In the genomic region with DNA sequence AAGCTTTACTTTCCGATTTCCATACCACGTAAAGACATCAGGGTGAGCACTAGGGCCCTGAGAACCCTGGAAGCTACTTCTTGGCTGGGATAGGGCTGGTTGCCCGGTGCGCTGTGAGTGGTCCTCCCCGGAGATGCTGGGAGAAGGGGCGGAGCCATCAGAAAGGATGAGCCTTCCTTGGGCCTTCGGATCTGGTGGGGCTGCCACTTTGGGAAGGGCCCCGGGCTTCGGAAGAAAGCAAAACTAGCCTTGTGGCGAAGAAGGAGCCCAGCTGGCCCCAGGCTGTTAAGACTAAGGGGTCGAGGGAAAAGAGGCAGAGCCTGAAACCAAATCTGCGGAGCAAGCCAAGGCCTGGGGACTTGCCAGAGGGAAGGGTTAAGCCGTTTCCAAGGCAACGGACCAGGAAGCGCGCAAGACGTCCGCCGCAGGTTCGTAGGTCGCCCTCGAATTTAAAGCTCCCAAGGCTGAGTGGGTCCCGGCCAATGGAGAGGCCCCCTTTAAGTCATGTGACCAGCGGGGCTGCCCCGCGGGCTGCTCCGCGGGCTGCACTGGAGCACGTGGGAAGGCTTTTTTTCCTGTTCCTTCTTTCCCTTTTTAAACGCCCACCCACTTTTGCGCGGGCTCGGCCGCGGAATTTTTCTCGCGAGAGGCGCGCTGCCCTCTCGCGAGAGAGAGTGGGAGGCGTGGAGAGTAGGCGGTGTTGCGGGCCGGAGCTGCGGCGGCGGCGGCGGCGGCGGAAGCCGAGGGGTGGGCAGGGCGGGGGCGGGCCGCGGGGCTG, we compare ENCODE assay signal across 1 cellular context.
TF ChIP-seq lines count a peak whose summit lies in the region.

No MANE protein-coding gene starts in this region.

TF ChIP-seq in HepG2, 621 proteins besides CTCF, POLR2A, EP300 and RAD21 (continued from another document and continues in another):
- TF ChIP-seq, protein P1, sequence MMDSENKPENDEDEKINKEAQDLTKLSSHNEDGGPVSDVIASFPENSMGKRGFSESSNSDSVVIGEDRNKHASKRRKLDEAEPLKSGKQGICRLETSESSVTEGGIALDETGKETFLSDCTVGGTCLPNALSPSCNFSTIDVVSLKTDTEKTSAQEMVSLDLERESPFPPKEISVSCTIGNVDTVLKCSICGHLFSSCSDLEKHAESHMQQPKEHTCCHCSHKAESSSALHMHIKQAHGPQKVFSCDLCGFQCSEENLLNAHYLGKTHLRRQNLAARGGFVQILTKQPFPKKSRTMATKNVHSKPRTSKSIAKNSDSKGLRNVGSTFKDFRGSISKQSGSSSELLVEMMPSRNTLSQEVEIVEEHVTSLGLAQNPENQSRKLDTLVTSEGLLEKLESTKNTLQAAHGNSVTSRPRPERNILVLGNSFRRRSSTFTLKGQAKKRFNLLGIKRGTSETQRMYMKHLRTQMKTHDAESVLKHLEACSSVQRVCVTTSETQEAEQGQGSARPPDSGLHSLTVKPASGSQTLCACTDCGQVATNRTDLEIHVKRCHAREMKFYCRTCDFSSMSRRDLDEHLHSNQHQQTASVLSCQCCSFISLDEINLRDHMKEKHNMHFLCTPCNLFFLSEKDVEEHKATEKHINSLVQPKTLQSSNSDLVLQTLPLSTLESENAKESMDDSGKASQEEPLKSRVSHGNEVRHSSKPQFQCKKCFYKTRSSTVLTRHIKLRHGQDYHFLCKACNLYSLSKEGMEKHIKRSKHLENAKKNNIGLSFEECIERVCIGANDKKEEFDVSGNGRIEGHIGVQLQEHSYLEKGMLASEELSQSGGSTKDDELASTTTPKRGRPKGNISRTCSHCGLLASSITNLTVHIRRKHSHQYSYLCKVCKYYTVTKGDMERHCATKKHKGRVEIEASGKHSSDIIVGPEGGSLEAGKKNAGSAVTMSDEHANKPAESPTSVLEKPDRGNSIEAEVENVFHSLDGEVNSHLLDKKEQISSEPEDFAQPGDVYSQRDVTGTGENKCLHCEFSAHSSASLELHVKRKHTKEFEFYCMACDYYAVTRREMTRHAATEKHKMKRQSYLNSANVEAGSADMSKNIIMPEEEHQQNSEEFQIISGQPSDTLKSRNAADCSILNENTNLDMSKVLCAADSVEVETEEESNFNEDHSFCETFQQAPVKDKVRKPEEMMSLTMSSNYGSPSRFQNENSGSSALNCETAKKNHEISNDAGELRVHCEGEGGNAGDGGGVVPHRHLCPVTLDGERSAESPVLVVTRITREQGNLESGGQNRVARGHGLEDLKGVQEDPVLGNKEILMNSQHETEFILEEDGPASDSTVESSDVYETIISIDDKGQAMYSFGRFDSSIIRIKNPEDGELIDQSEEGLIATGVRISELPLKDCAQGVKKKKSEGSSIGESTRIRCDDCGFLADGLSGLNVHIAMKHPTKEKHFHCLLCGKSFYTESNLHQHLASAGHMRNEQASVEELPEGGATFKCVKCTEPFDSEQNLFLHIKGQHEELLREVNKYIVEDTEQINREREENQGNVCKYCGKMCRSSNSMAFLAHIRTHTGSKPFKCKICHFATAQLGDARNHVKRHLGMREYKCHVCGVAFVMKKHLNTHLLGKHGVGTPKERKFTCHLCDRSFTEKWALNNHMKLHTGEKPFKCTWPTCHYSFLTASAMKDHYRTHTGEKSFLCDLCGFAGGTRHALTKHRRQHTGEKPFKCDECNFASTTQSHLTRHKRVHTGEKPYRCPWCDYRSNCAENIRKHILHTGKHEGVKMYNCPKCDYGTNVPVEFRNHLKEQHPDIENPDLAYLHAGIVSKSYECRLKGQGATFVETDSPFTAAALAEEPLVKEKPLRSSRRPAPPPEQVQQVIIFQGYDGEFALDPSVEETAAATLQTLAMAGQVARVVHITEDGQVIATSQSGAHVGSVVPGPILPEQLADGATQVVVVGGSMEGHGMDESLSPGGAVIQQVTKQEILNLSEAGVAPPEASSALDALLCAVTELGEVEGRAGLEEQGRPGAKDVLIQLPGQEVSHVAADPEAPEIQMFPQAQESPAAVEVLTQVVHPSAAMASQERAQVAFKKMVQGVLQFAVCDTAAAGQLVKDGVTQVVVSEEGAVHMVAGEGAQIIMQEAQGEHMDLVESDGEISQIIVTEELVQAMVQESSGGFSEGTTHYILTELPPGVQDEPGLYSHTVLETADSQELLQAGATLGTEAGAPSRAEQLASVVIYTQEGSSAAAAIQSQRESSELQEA (CRISPR knock-in tag; IDR thresholded peaks at IDR 0.05; ENCODE audit: not compliant biosample characterization) = peak; percentile 20
- TF ChIP-seq HNF4A (CRISPR knock-in tag; IDR thresholded peaks at IDR 0.05) = peak; percentile 36; the same call in 1 of the 2 replicates
- TF ChIP-seq SP1 (IDR thresholded peaks at IDR 0.05) = peak; percentile 55; the same call in 1 of the 2 replicates
- no peak for TF ChIP-seq SP1 (CRISPR knock-in tag; IDR thresholded peaks at IDR 0.05)
- TF ChIP-seq ZNF121 (CRISPR knock-in tag; IDR thresholded peaks at IDR 0.05) = no peak
- TF ChIP-seq, protein P2, sequence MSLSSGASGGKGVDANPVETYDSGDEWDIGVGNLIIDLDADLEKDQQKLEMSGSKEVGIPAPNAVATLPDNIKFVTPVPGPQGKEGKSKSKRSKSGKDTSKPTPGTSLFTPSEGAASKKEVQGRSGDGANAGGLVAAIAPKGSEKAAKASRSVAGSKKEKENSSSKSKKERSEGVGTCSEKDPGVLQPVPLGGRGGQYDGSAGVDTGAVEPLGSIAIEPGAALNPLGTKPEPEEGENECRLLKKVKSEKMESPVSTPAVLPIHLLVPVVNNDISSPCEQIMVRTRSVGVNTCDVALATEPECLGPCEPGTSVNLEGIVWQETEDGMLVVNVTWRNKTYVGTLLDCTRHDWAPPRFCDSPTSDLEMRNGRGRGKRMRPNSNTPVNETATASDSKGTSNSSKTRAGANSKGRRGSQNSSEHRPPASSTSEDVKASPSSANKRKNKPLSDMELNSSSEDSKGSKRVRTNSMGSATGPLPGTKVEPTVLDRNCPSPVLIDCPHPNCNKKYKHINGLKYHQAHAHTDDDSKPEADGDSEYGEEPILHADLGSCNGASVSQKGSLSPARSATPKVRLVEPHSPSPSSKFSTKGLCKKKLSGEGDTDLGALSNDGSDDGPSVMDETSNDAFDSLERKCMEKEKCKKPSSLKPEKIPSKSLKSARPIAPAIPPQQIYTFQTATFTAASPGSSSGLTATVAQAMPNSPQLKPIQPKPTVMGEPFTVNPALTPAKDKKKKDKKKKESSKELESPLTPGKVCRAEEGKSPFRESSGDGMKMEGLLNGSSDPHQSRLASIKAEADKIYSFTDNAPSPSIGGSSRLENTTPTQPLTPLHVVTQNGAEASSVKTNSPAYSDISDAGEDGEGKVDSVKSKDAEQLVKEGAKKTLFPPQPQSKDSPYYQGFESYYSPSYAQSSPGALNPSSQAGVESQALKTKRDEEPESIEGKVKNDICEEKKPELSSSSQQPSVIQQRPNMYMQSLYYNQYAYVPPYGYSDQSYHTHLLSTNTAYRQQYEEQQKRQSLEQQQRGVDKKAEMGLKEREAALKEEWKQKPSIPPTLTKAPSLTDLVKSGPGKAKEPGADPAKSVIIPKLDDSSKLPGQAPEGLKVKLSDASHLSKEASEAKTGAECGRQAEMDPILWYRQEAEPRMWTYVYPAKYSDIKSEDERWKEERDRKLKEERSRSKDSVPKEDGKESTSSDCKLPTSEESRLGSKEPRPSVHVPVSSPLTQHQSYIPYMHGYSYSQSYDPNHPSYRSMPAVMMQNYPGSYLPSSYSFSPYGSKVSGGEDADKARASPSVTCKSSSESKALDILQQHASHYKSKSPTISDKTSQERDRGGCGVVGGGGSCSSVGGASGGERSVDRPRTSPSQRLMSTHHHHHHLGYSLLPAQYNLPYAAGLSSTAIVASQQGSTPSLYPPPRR (CRISPR knock-in tag; IDR thresholded peaks at IDR 0.05; ENCODE audit: borderline replicate concordance) = no peak
- 0 out of 2 replicates have a peak, but pooled peaks have one; percentile 17 for TF ChIP-seq ARNTL (CRISPR knock-in tag; IDR thresholded peaks at IDR 0.05)
- TF ChIP-seq ZKSCAN1 (IDR thresholded peaks at IDR 0.05; ENCODE audit: low read length) = no peak
- TF ChIP-seq, protein P3, sequence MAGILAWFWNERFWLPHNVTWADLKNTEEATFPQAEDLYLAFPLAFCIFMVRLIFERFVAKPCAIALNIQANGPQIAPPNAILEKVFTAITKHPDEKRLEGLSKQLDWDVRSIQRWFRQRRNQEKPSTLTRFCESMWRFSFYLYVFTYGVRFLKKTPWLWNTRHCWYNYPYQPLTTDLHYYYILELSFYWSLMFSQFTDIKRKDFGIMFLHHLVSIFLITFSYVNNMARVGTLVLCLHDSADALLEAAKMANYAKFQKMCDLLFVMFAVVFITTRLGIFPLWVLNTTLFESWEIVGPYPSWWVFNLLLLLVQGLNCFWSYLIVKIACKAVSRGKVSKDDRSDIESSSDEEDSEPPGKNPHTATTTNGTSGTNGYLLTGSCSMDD (CRISPR knock-in tag; IDR thresholded peaks at IDR 0.05) = peak; percentile 73; the same call in 1 of the 2 replicates
- TF ChIP-seq NCOA2 (CRISPR knock-in tag; IDR thresholded peaks at IDR 0.05) = peak; percentile 63; the same call in 1 of the 2 replicates
- TF ChIP-seq, protein P4, sequence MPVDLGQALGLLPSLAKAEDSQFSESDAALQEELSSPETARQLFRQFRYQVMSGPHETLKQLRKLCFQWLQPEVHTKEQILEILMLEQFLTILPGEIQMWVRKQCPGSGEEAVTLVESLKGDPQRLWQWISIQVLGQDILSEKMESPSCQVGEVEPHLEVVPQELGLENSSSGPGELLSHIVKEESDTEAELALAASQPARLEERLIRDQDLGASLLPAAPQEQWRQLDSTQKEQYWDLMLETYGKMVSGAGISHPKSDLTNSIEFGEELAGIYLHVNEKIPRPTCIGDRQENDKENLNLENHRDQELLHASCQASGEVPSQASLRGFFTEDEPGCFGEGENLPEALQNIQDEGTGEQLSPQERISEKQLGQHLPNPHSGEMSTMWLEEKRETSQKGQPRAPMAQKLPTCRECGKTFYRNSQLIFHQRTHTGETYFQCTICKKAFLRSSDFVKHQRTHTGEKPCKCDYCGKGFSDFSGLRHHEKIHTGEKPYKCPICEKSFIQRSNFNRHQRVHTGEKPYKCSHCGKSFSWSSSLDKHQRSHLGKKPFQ (CRISPR knock-in tag; IDR thresholded peaks at IDR 0.05; ENCODE audit: insufficient replicate concordance) = peak; percentile 47
- peak; percentile 39 for TF ChIP-seq HOXA3 (CRISPR knock-in tag; IDR thresholded peaks at IDR 0.05)
- TF ChIP-seq ZNF616 (CRISPR knock-in tag; IDR thresholded peaks at IDR 0.05; ENCODE audit: low read depth) = peak; percentile 79; the same call in 1 of the 2 replicates
- peak; percentile 73; the same call in 1 of the 2 replicates for TF ChIP-seq ZNF776 (CRISPR knock-in tag; IDR thresholded peaks at IDR 0.05)
- TF ChIP-seq ZNF3 (CRISPR knock-in tag; IDR thresholded peaks at IDR 0.05) = peak; percentile 73
- 0 out of 2 replicates have a peak, but pooled peaks have one; percentile 25 for TF ChIP-seq ZBTB33 (CRISPR knock-in tag; IDR thresholded peaks at IDR 0.05)
- peak; percentile 79 for TF ChIP-seq KDM5B (CRISPR knock-in tag; IDR thresholded peaks at IDR 0.05; ENCODE audit: borderline replicate concordance)
- peak; percentile 72; the same call in 1 of the 2 replicates for TF ChIP-seq ZBTB20 (CRISPR knock-in tag; IDR thresholded peaks at IDR 0.05; ENCODE audit: borderline replicate concordance, low read depth)
- TF ChIP-seq ATF6 (CRISPR knock-in tag; conservative IDR thresholded peaks at IDR 0.05) = 0 out of 2 replicates have a peak, but pooled peaks have one; percentile 38
- TF ChIP-seq ZNF747 (CRISPR knock-in tag; IDR thresholded peaks at IDR 0.05; ENCODE audit: borderline replicate concordance) = 0 out of 2 replicates have a peak, but pooled peaks have one; percentile 61
- no peak for TF ChIP-seq MLLT10 (CRISPR knock-in tag; IDR thresholded peaks at IDR 0.05)
- no peak for TF ChIP-seq LCORL (IDR thresholded peaks at IDR 0.05)
- 0 out of 2 replicates have a peak, but pooled peaks have one; percentile 11 for TF ChIP-seq LCORL (CRISPR knock-in tag; IDR thresholded peaks at IDR 0.05)
- peak; percentile 58 for TF ChIP-seq GATAD1 (CRISPR knock-in tag; IDR thresholded peaks at IDR 0.05)
- TF ChIP-seq RBM39 (IDR thresholded peaks at IDR 0.05; ENCODE audit: low read depth, low read length, poor library complexity, severe bottlenecking) = peak; percentile 75
- TF ChIP-seq ZNF143 (CRISPR knock-in tag; IDR thresholded peaks at IDR 0.05) = peak; percentile 59
- peak; percentile 96 for TF ChIP-seq MXI1 (IDR thresholded peaks at IDR 0.05; ENCODE audit: borderline replicate concordance, low read depth, low read length)
- TF ChIP-seq ZNF430 (CRISPR knock-in tag; IDR thresholded peaks at IDR 0.05) = peak; percentile 58; the same call in 1 of the 2 replicates
- no peak for TF ChIP-seq ZNF12 (CRISPR knock-in tag; IDR thresholded peaks at IDR 0.05)
- peak; percentile 92; the same call in 1 of the 2 replicates for TF ChIP-seq ZNF766 (CRISPR knock-in tag; IDR thresholded peaks at IDR 0.05; ENCODE audit: borderline replicate concordance)
- peak; percentile 76; the same call in 1 of the 2 replicates for TF ChIP-seq HOMEZ (CRISPR knock-in tag; IDR thresholded peaks at IDR 0.05; ENCODE audit: low read depth)
